Comparison of ENCODE assay signal across 23 cellular contexts in genomic region chr2:150924862-150925261, GRCh38.
"Had no signal": no experiment of that assay in that cellular context is flagged by ENCODE, and none has a peak within 500 bp of the region (broad histone marks: within the 10 kb centered on the region; RNA-seq: fewer than 3 reads in every experiment).

No MANE protein-coding gene starts in this region.

- ATAC-seq: activated CD4-positive, alpha-beta T cell treated with anti-CD3 and anti-CD28 coated beads for 36 hours; activated T-cell treated with anti-CD3 and anti-CD28 coated beads, Interleukin-2, amount 50 U/mL, for 4 hours; effector memory CD8-positive, alpha-beta T cell; esophagus mucosa had no signal

- H3K36me3 Mint-ChIP-seq: activated naive CD8-positive, alpha-beta T cell; memory B cell; type B pancreatic cell had no signal

- H3K4me3 Mint-ChIP-seq: activated B cell treated with CpG ODN at 0.5 μM for 24 hours; activated CD4-positive, alpha-beta T cell treated with anti-CD3 and anti-CD28 coated beads for 36 hours; activated naive CD8-positive, alpha-beta T cell; activated T-cell treated with anti-CD3 and anti-CD28 coated beads, Interleukin-2, amount 50 U/mL, for 4 hours; central memory CD8-positive, alpha-beta T cell; effector memory CD8-positive, alpha-beta T cell; memory B cell; nephron; T-helper 1 cell treated with Interleukin-12 subunit alpha and Interleukin-12 subunit beta and Interleukin-4 antibody, amounts not matched to agents 30 μg/mL and 1 μg/mL, for 36 hours; type B pancreatic cell had no signal

- H3K27ac ChIP-seq: adrenal gland, ascending aorta, breast epithelium, testis had no signal

- H3K27me3 Mint-ChIP-seq: activated B cell treated with CpG ODN at 0.5 μM for 24 hours; central memory CD8-positive, alpha-beta T cell; type B pancreatic cell had no signal

- H3K9me3 ChIP-seq: adrenal gland, ascending aorta, breast epithelium, testis had no signal

- DNase-seq: activated B cell treated with CpG ODN at 0.5 μM for 24 hours; activated CD4-positive, alpha-beta T cell treated with anti-CD3 and anti-CD28 coated beads for 36 hours; activated CD4-positive, alpha-beta T cell treated with anti-CD3 and anti-CD28 coated beads, Interleukin-2, amount 50 U/mL, for 48 hours; activated CD8-positive, alpha-beta memory T cell treated with anti-CD3 and anti-CD28 coated beads, Interleukin-2, amount 50 U/mL, for 48 hours; activated naive CD4-positive, alpha-beta T cell; activated T-cell treated with anti-CD3 and anti-CD28 coated beads, Interleukin-2, amount 50 U/mL, for 4 hours; adrenal gland; effector memory CD8-positive, alpha-beta T cell; hypothalamus; stimulated activated CD4-positive, alpha-beta T cell treated with anti-CD3 and anti-CD28 coated beads, Interleukin-4, amount 100 ng/mL, for 1 hour; stimulated activated naive CD4-positive, alpha-beta T cell; T1000; testis had no signal

- H3K9me3 Mint-ChIP-seq: activated B cell treated with CpG ODN at 0.5 μM for 24 hours; activated T-cell treated with anti-CD3 and anti-CD28 coated beads, Interleukin-2, amount 50 U/mL, for 4 hours; activated T-helper 2 cell treated with anti-CD3 and anti-CD28 coated beads, Interferon-gamma antibody, Interleukin-2, Interleukin-4, amounts not matched to agents 10 μg/mL and 5 μg/mL and 100 μg/mL, durations not matched to agents 14 hours and 24 hours and 36 hours; central memory CD8-positive, alpha-beta T cell; T-helper 1 cell treated with Interleukin-12 subunit alpha and Interleukin-12 subunit beta and Interleukin-4 antibody, amounts not matched to agents 30 μg/mL and 1 μg/mL, for 36 hours; type B pancreatic cell had no signal

- H3K27ac Mint-ChIP-seq: activated B cell treated with CpG ODN at 0.5 μM for 24 hours; activated CD4-positive, alpha-beta T cell treated with anti-CD3 and anti-CD28 coated beads for 36 hours; activated naive CD8-positive, alpha-beta T cell; activated T-helper 2 cell treated with anti-CD3 and anti-CD28 coated beads, Interferon-gamma antibody, Interleukin-2, Interleukin-4, amounts not matched to agents 10 μg/mL and 5 μg/mL and 100 μg/mL, durations not matched to agents 14 hours and 24 hours and 36 hours; effector memory CD8-positive, alpha-beta T cell; memory B cell; nephron; T-helper 1 cell treated with Interleukin-12 subunit alpha and Interleukin-12 subunit beta and Interleukin-4 antibody, amounts not matched to agents 30 μg/mL and 1 μg/mL, for 36 hours; type B pancreatic cell had no signal

- H3K27me3 ChIP-seq: adrenal gland, ascending aorta, breast epithelium, testis had no signal

- H3K36me3 ChIP-seq: adrenal gland, ascending aorta, breast epithelium had no signal

- H3K4me3 ChIP-seq: adrenal gland, ascending aorta, breast epithelium, testis had no signal

- H3K4me1 Mint-ChIP-seq: activated B cell treated with CpG ODN at 0.5 μM for 24 hours; activated CD4-positive, alpha-beta T cell treated with anti-CD3 and anti-CD28 coated beads for 36 hours; central memory CD8-positive, alpha-beta T cell; memory B cell; nephron had no signal

- H3K4me1 ChIP-seq: adrenal gland, ascending aorta, breast epithelium, testis had no signal
